8 cellular contexts compared by ENCODE assay signal in genomic region chr18:63137999-63138448, GRCh38.
DNase-seq lines count a peak whose midpoint lies in the region; ATAC-seq and TF ChIP-seq lines count a peak whose summit lies in the region.

No MANE protein-coding gene starts in this region.

- H3K27ac Mint-ChIP-seq in natural killer cell = peak overlapping the region; percentile 77 to 90

- intact Hi-C loops in natural killer cell (cut with micrococcal nuclease) = loop anchor here (2.0 kb wide), 1 partner anchor 17 kb away; no protein-coding TSS in a partner anchor

- ATAC-seq in GM19023 (IDR thresholded peaks at IDR 0.05; ENCODE audit: unreplicated experiment) (peak; percentile 21), natural killer cell (peak; percentile 81 to 86 (median 85)), GM21381 (IDR thresholded peaks at IDR 0.05; ENCODE audit: unreplicated experiment) (no peak)

- DNase-seq in KG1 (lab: John Stamatoyannopoulos, UW) = peak; percentile 78
- peak; percentile 56 for DNase-seq in activated gamma-delta T cell treated with Interleukin-2 at 50 U/mL for 16 hours
- DNase-seq in natural killer cell = peak; percentile 34
- no peak for DNase-seq in DMS153 (lab: John Stamatoyannopoulos, UW)
- DNase-seq in iPS-NIHi7 (ENCODE audit: extremely low spot score) = no peak
- DNase-seq in NCI-H1436 treated with DMSO at 0.1 percent for 48 hours (lab: John Stamatoyannopoulos, UW) = no peak

- H3K4me3 Mint-ChIP-seq in natural killer cell = peak overlapping the region; percentile 84

- H3K27me3 Mint-ChIP-seq in natural killer cell (ENCODE audit: low read depth in 2 of 2) = no peaks in the 10 kb centered on the region

- no peaks in the 10 kb centered on the region for H3K9me3 Mint-ChIP-seq in natural killer cell

- no peak for TF ChIP-seq CTCF in natural killer cell (IDR thresholded peaks at IDR 0.05)

- no peaks in the 10 kb centered on the region for H3K36me3 Mint-ChIP-seq in natural killer cell

- peaks cover 43 to 57% of the 10 kb centered on the region in 2 donors for H3K4me1 Mint-ChIP-seq in natural killer cell

Comparison
In these comparisons a context has a peak if more than half of its experiments do, and no peak if none do; other contexts are left out.
1. DNase-seq: peak in KG1 (single experiment), activated gamma-delta T cell treated with Interleukin-2 at 50 U/mL for 16 hours (single experiment) and natural killer cell (single experiment); none in DMS153 (single experiment), iPS-NIHi7 (single experiment) and NCI-H1436 treated with DMSO at 0.1 percent for 48 hours (single experiment).